8 cellular contexts compared by ENCODE assay signal in genomic region chr12:112381898-112382796, GRCh38.
DNase-seq lines count a peak whose midpoint lies in the region; TF ChIP-seq lines count a peak whose summit lies in the region.

TSS of gene HECTD4 (minus strand) at chr12:112382431. CDS start at chr12:112382128, 303 bp downstream.

- H3K4me3 ChIP-seq in HFF-Myc (replicated peaks; ENCODE audit: low read depth, low read length): peak within 1 kb of the TSS; percentile 53
- H3K4me3 ChIP-seq in SK-N-MC: peak within 1 kb of the TSS; percentile 96

- H3K36me3 Mint-ChIP-seq in activated naive CD4-positive, alpha-beta T cell treated with anti-CD3 and anti-CD28 coated beads, Interleukin-2, amount 10 ng/mL, durations not matched to agents 7 days and 5 days: no peaks in the 10 kb centered on the region

- DNase-seq in GM04504 (ENCODE audit: low read depth) (peak; percentile 61), HFF-Myc (ENCODE audit: extremely low read depth, low read depth) (peak; percentile 26), NAMALWA (ENCODE audit: low spot score) (peak; percentile 90), SK-N-MC (ENCODE audit: low read depth, low spot score) (no peak), globus pallidus (ENCODE audit: low spot score) (peak; percentile 89), nucleus accumbens (lab: John Stamatoyannopoulos, UW) (peak; percentile 42 to 97 (median 88)), superior temporal gyrus (ENCODE audit: extremely low spot score) (peak; percentile 96)
- peak; percentile 97 for DNase-seq in activated naive CD4-positive, alpha-beta T cell treated with anti-CD3 and anti-CD28 coated beads, Interleukin-2, amount 10 ng/mL, durations not matched to agents 7 days and 5 days

- no peaks in the 10 kb centered on the region for H3K9me3 ChIP-seq in SK-N-MC (ENCODE audit: low read depth, low read length)

- H3K27ac Mint-ChIP-seq in activated naive CD4-positive, alpha-beta T cell treated with anti-CD3 and anti-CD28 coated beads, Interleukin-2, amount 10 ng/mL, durations not matched to agents 7 days and 5 days: peak within 1 kb of the TSS; percentile 83

- H3K9ac ChIP-seq in SK-N-MC (ENCODE audit: insufficient read length): peak within 1 kb of the TSS; percentile 86

- no peak for TF ChIP-seq CTCF in HFF-Myc (IDR thresholded peaks at IDR 0.05; ENCODE audit: low read depth, low read length, missing control alignments)

- no peaks in the 10 kb centered on the region for H3K27me3 Mint-ChIP-seq in activated naive CD4-positive, alpha-beta T cell treated with anti-CD3 and anti-CD28 coated beads, Interleukin-2, amount 10 ng/mL, durations not matched to agents 7 days and 5 days

- H3K4me1 Mint-ChIP-seq in activated naive CD4-positive, alpha-beta T cell treated with anti-CD3 and anti-CD28 coated beads, Interleukin-2, amount 10 ng/mL, durations not matched to agents 7 days and 5 days: peaks cover 27% of the 10 kb centered on the region

- H3K4me3 Mint-ChIP-seq in activated naive CD4-positive, alpha-beta T cell treated with anti-CD3 and anti-CD28 coated beads, Interleukin-2, amount 10 ng/mL, durations not matched to agents 7 days and 5 days: peak within 1 kb of the TSS; percentile 88

- peak within 1 kb of the TSS; percentile 92 for H3K27ac ChIP-seq in SK-N-MC

- no peaks in the 10 kb centered on the region for H3K9me3 Mint-ChIP-seq in activated naive CD4-positive, alpha-beta T cell treated with anti-CD3 and anti-CD28 coated beads, Interleukin-2, amount 10 ng/mL, durations not matched to agents 7 days and 5 days

- CTCF ChIA-PET in activated naive CD4-positive, alpha-beta T cell treated with anti-CD3 and anti-CD28 coated beads, Interleukin-2, amount 10 ng/mL, durations not matched to agents 7 days and 5 days (lab: Charles Lee): interaction anchor here (1.6 kb wide), 1 partner anchor 184 kb away, joined by 6 read pairs; no protein-coding TSS in a partner anchor

- peaks cover 6% of the 10 kb centered on the region; the same call in 1 of the 2 replicates for H3K36me3 ChIP-seq in SK-N-MC (ENCODE audit: insufficient read depth, low read length)
